ENCODE assay signal across 10 cellular contexts in the genomic region with DNA sequence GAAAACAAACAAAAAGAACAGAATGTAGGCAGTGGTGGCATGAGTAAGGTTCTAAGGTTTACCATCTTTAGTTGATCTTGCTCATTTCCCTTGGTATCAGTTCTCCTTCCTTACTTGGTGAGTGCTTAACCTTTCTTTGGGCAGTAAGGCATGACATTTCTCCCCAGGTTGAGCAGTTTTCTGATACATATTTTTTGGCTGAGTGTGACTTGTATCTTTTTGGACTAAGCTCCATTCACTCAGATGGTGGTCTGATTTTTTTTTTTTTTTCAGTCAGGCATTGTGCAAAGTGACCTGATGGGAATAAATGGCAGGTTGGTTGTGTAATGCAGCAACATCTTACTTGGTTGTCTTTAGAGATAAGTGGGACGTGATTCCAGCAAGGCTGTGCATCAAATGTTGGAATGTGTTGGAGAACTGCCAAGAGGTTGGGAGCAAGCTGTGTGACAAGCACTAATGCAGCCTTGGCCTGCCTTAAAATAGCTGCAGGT. TPM values are rescaled to one million over a fixed set of nuclear protein-coding genes. Genes with fewer than 3 reads are reported as not detected.
DNase-seq lines count a peak whose midpoint lies in the region; ATAC-seq, FAIRE-seq and TF ChIP-seq lines count a peak whose summit lies in the region.
"Had no signal": no experiment of that assay in that cellular context is flagged by ENCODE, and none has a peak within 500 bp of the region (broad histone marks: within the 10 kb centered on the region; RNA-seq: fewer than 3 reads in every experiment).

No MANE protein-coding gene starts in this region.

- H3K9ac ChIP-seq in endothelial cell of umbilical vein (replicated peaks; ENCODE audit: extremely low read depth, insufficient read depth, low read length) (no peak overlapping the region), skeletal muscle satellite cell (ENCODE audit: low read depth, low read length) (no peak overlapping the region)

- H4K20me1 ChIP-seq in endothelial cell of umbilical vein (replicated peaks; ENCODE audit: control insufficient read depth, extremely low read depth, insufficient read depth, low read length), result no peaks in the 10 kb centered on the region

- H3K27ac Mint-ChIP-seq in natural killer cell, result no peak overlapping the region
- H3K27ac Mint-ChIP-seq: stimulated activated naive CD8-positive, alpha-beta T cell treated with anti-CD3 and anti-CD28 coated beads, Interleukin-15, Interleukin-2, amounts not matched to agents 100 ng/mL and 50 ng/mL, for 24 hours had no signal

- H3K9me1 ChIP-seq in endothelial cell of umbilical vein (replicated peaks; ENCODE audit: control insufficient read depth, extremely low read depth, insufficient read depth, low read length), result no peaks in the 10 kb centered on the region

- POLR2A ChIA-PET in endothelial cell of umbilical vein (lab: Charles Lee), result interaction anchor here (0.7 kb wide), 1 partner anchor 194 kb away, joined by 4 read pairs; no protein-coding TSS in a partner anchor

- H3K27me3 Mint-ChIP-seq in natural killer cell (ENCODE audit: low read depth in 2 of 2), result peaks cover 5% of the 10 kb centered on the region in 2 donors
- H3K27me3 Mint-ChIP-seq: stimulated activated naive CD8-positive, alpha-beta T cell treated with anti-CD3 and anti-CD28 coated beads, Interleukin-15, Interleukin-2, amounts not matched to agents 100 ng/mL and 50 ng/mL, for 24 hours had no signal

- TF ChIP-seq POLR2A in H54 (IDR thresholded peaks at IDR 0.05; ENCODE audit: low read depth, low read length), result no peak
- no peak for TF ChIP-seq POLR2A in endothelial cell of umbilical vein (IDR thresholded peaks at IDR 0.05; ENCODE audit: low read depth, low read length)

- H3K27ac ChIP-seq in endothelial cell of umbilical vein (ENCODE audit: insufficient read depth, low read depth, low read length), result peak overlapping the region; percentile 45

- H3K27me3 ChIP-seq in endothelial cell of umbilical vein (ENCODE audit: control insufficient read depth in 2 of 2, insufficient read depth in 2 of 2, low read length in 2 of 2) (no peaks in the 10 kb centered on the region), skeletal muscle satellite cell (ENCODE audit: control insufficient read depth, insufficient read depth, low read length) (no peaks in the 10 kb centered on the region)

- peaks cover 33% of the 10 kb centered on the region for H3K4me1 ChIP-seq in endothelial cell of umbilical vein (ENCODE audit: control insufficient read depth, extremely low read depth, insufficient read depth, low read length)
- peaks cover 53% of the 10 kb centered on the region for H3K4me1 ChIP-seq in skeletal muscle satellite cell (ENCODE audit: control insufficient read depth, insufficient read depth, low read length)

- dilution Hi-C loops in endothelial cell of umbilical vein (cut with MboI; ENCODE audit: extremely low pct_ligation_motif_present, low sequenced_read_pairs), result no loop called here

- no peak overlapping the region for H2AFZ ChIP-seq in endothelial cell of umbilical vein (ENCODE audit: low read depth, low read length)

- peak; percentile 95 for DNase-seq in EH (ENCODE audit: low read depth)
- no peak for DNase-seq in H54 (ENCODE audit: insufficient read length, low spot score)
- peak; percentile 29 for DNase-seq in NCI-H1694 (lab: John Stamatoyannopoulos, UW)
- peak; percentile 65 for DNase-seq in endothelial cell of umbilical vein (ENCODE audit: low read depth, low spot score)
- DNase-seq in natural killer cell, result no peak
- no peak for DNase-seq in activated CD4-positive, alpha-beta T cell treated with anti-CD3 and anti-CD28 coated beads, Interleukin-2, amount 50 U/mL, for 4 hours
- no peak for DNase-seq in SKM-1 treated with dmso at 0.1 percent for 144 hours (lab: John Stamatoyannopoulos, UW; ENCODE audit: unreplicated experiment)

- H3K79me2 ChIP-seq in endothelial cell of umbilical vein (ENCODE audit: control insufficient read depth, insufficient read depth, low read length), result peaks cover 30% of the 10 kb centered on the region

- no peaks in the 10 kb centered on the region for H3K4me1 Mint-ChIP-seq in natural killer cell

- H3K4me2 ChIP-seq in endothelial cell of umbilical vein (ENCODE audit: insufficient read depth, low read length) (no peak overlapping the region), skeletal muscle satellite cell (ENCODE audit: low read length) (peak overlapping the region; percentile 25)

- CTCF ChIA-PET in endothelial cell of umbilical vein (lab: Charles Lee), result interaction anchor here (1.1 to 1.6 kb wide), 5 partner anchors 10 to 364 kb away, joined by 3 to 4 read pairs (median 4); no protein-coding TSS in a partner anchor

- TF ChIP-seq CTCF in endothelial cell of umbilical vein (IDR thresholded peaks at IDR 0.05; ENCODE audit: extremely low read depth in 1 of 2, insufficient read depth in 1 of 2, low read depth in 1 of 2, low read length in 2 of 2) (no peak), natural killer cell (IDR thresholded peaks at IDR 0.05) (no peak)

- intact Hi-C loops in endothelial cell of umbilical vein (cut with micrococcal nuclease) (loop anchor here (2.0 to 5.0 kb wide), 2 partner anchors 14 to 86 kb away; a partner anchor contains a TSS), natural killer cell (cut with micrococcal nuclease) (no loop called here)

- H3K9me3 ChIP-seq in endothelial cell of umbilical vein (replicated peaks; ENCODE audit: control insufficient read depth, insufficient read depth, low read length), result no peaks in the 10 kb centered on the region
- no peaks in the 10 kb centered on the region for H3K9me3 ChIP-seq in skeletal muscle satellite cell (replicated peaks; ENCODE audit: low read length)

- H3K4me3 ChIP-seq in endothelial cell of umbilical vein (replicated peaks in 1 of 3; ENCODE audit: insufficient read depth in 1 of 3, low read depth in 1 of 3, low read length in 3 of 3) (no peak overlapping the region), skeletal muscle satellite cell (ENCODE audit: low read length) (no peak overlapping the region)

- H3K36me3 ChIP-seq in endothelial cell of umbilical vein (ENCODE audit: control insufficient read depth in 2 of 2, extremely low read depth in 1 of 2, insufficient read depth in 2 of 2, low read length in 2 of 2) (no peaks in the 10 kb centered on the region), skeletal muscle satellite cell (ENCODE audit: insufficient read depth, low read length) (no peaks in the 10 kb centered on the region)

- no peaks in the 10 kb centered on the region for H3K36me3 Mint-ChIP-seq in natural killer cell

- no peak for ATAC-seq in natural killer cell

- FAIRE-seq in H54 (lab: Jason Lieb, UNC), result peak; percentile 97
- FAIRE-seq in endothelial cell of umbilical vein (lab: Jason Lieb, UNC), result no peak
- FAIRE-seq: endometrium had no signal

- H3K9me3 Mint-ChIP-seq in natural killer cell, result no peaks in the 10 kb centered on the region
- H3K9me3 Mint-ChIP-seq: stimulated activated naive CD8-positive, alpha-beta T cell treated with anti-CD3 and anti-CD28 coated beads, Interleukin-15, Interleukin-2, amounts not matched to agents 100 ng/mL and 50 ng/mL, for 24 hours had no signal

- no TSS peak for BruUV-seq in endothelial cell of umbilical vein (replicated peaks; lab: Mats Ljungman, UMichigan)

- no peak overlapping the region for H3K4me3 Mint-ChIP-seq in natural killer cell
- H3K4me3 Mint-ChIP-seq: stimulated activated naive CD8-positive, alpha-beta T cell treated with anti-CD3 and anti-CD28 coated beads, Interleukin-15, Interleukin-2, amounts not matched to agents 100 ng/mL and 50 ng/mL, for 24 hours had no signal

TF ChIP-seq in endothelial cell of umbilical vein, 7 proteins besides CTCF, POLR2A, EP300 and RAD21:
- TF ChIP-seq, protein P1, sequence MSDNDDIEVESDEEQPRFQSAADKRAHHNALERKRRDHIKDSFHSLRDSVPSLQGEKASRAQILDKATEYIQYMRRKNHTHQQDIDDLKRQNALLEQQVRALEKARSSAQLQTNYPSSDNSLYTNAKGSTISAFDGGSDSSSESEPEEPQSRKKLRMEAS (IDR thresholded peaks at IDR 0.05; ENCODE audit: insufficient read depth, insufficient read length), result no peak
- TF ChIP-seq JUN (IDR thresholded peaks at IDR 0.05; ENCODE audit: borderline replicate concordance, insufficient read depth, insufficient read length, low read depth) (no peak), MYC (IDR thresholded peaks at IDR 0.05; ENCODE audit: low read depth, low read length) (no peak)

RNA-seq across cellular contexts. Expression of a gene that starts 15.1 kb away (rescaled TPM):
- total RNA-seq in endothelial cell of umbilical vein, result 320 and 328 TPM in 2 replicates
- 49.1 and 63.3 TPM in 2 replicates for polyA plus RNA-seq in endothelial cell of umbilical vein
- polyA plus RNA-seq in endothelial cell of umbilical vein (2011; cell fraction: cytosol; rRNA removed), result 38.1 and 40.3 TPM in 2 replicates
- polyA plus RNA-seq in endothelial cell of umbilical vein (2011; cell fraction: nucleus; rRNA removed), result 600 and 687 TPM in 2 replicates
- polyA plus RNA-seq in endothelial cell of umbilical vein (2012), result 196 and 207 TPM in 2 replicates
- polyA minus RNA-seq in endothelial cell of umbilical vein, result 232 and 261 TPM in 2 replicates
- polyA minus RNA-seq in endothelial cell of umbilical vein (2011; cell fraction: cytosol; rRNA and poly(A)+ RNA removed), result 23.1 TPM
- 636 and 685 TPM in 2 replicates for polyA minus RNA-seq in endothelial cell of umbilical vein (2011; cell fraction: nucleus; rRNA and poly(A)+ RNA removed)
- 214 and 220 TPM in 2 replicates for total RNA-seq in skeletal muscle satellite cell (2012; rRNA removed)
- 100 to 1,000 TPM in 1 of 3 donors, 10 to 100 TPM in 2; 65.7 to 142 (median 68.3) TPM for total RNA-seq in natural killer cell

Comparison
In these comparisons a context has a peak if more than half of its experiments do, and no peak if none do; other contexts are left out.
1. DNase-seq: peak in EH (single experiment), NCI-H1694 (single experiment) and endothelial cell of umbilical vein (single experiment); none in H54 (single experiment), natural killer cell (single experiment), activated CD4-positive, alpha-beta T cell treated with anti-CD3 and anti-CD28 coated beads, Interleukin-2, amount 50 U/mL, for 4 hours (0 of 2) and SKM-1 treated with dmso at 0.1 percent for 144 hours (single experiment).